ENCODE assay signal across 11 cellular contexts in genomic region chr22:47452184-47452583, GRCh38.
DNase-seq lines count a peak whose midpoint lies in the region; ATAC-seq and TF ChIP-seq lines count a peak whose summit lies in the region.
"Had no signal": no experiment of that assay in that cellular context is flagged by ENCODE, and none has a peak within 500 bp of the region (broad histone marks: within the 10 kb centered on the region; RNA-seq: fewer than 3 reads in every experiment).

No MANE protein-coding gene starts in this region.

- H3K36me3 ChIP-seq in DOHH2 (ENCODE audit: control insufficient read depth, low read length): no peaks in the 10 kb centered on the region
- H3K36me3 ChIP-seq in liver (ENCODE audit: control insufficient read depth in 4 of 4, insufficient read depth in 3 of 4, low read depth in 1 of 4, low read length in 3 of 4): no peaks in the 10 kb centered on the region
- no peaks in the 10 kb centered on the region for H3K36me3 ChIP-seq in colonic mucosa

- H3K9me3 ChIP-seq in DOHH2 (ENCODE audit: control insufficient read depth, insufficient read depth, low read length) (no peaks in the 10 kb centered on the region), liver (ENCODE audit: control insufficient read depth in 4 of 4, low read length in 3 of 4) (peaks cover 0 to 4% (median 0%) of the 10 kb centered on the region in 4 donors), colonic mucosa (no peaks in the 10 kb centered on the region)

- H3K4me2 ChIP-seq in DOHH2 (ENCODE audit: low read length): no peak overlapping the region

- ATAC-seq in GM21825 (IDR thresholded peaks at IDR 0.05; ENCODE audit: unreplicated experiment): no peak
- no peak for ATAC-seq in Right ventricle myocardium superior (ENCODE audit: poor library complexity)
- no peak for ATAC-seq in GM18873 (IDR thresholded peaks at IDR 0.05; ENCODE audit: low FRiP score, unreplicated experiment)
- ATAC-seq: activated T-helper 17 cell treated with anti-CD3 and anti-CD28 coated beads, Interleukin-2, amount 50 U/mL, for 72 hours; sciatic nerve had no signal

- H3K4me1 ChIP-seq in DOHH2 (ENCODE audit: control insufficient read depth, low read length) (no peaks in the 10 kb centered on the region), liver (ENCODE audit: control insufficient read depth in 4 of 4, insufficient read depth in 4 of 4, low read length in 3 of 4) (no peaks in the 10 kb centered on the region), colonic mucosa (no peaks in the 10 kb centered on the region)

- WGBS in liver: 78% methylated on average over 2 of the region's 2 CpGs

- no peak overlapping the region for H3K9ac ChIP-seq in liver (ENCODE audit: low read depth in 1 of 2, low read length in 2 of 2)
- H3K9ac ChIP-seq in colonic mucosa (ENCODE audit: low read depth in 2 of 2, low read length in 2 of 2): no peak overlapping the region

- no peaks in the 10 kb centered on the region for H3K27me3 ChIP-seq in DOHH2 (ENCODE audit: control insufficient read depth, low read length)
- H3K27me3 ChIP-seq in liver (ENCODE audit: control insufficient read depth in 4 of 4, insufficient read depth in 4 of 4, low read length in 3 of 4): no peaks in the 10 kb centered on the region
- no peaks in the 10 kb centered on the region for H3K27me3 ChIP-seq in colonic mucosa

- intact Hi-C loops in colonic mucosa (cut with DNase I) (no loop called here), Right ventricle myocardium superior (cut with DNase I) (no loop called here)

- peak in 1 of 2 donors; percentile 31 for TF ChIP-seq RAD21 in liver (IDR thresholded peaks at IDR 0.05)

- no peaks in the 10 kb centered on the region for H4K20me1 ChIP-seq in DOHH2 (ENCODE audit: control insufficient read depth, insufficient read depth, low read depth, low read length)

- H3K79me2 ChIP-seq in DOHH2 (ENCODE audit: control insufficient read depth, low read length): no peaks in the 10 kb centered on the region

- no peaks in the 10 kb centered on the region for H3F3A ChIP-seq in DOHH2 (ENCODE audit: control insufficient read depth, insufficient read depth)

- no peak for DNase-seq in HFF-Myc (ENCODE audit: extremely low read depth, low read depth)
- DNase-seq in RPMI7951 (ENCODE audit: low read depth): peak; percentile 31
- no peak for DNase-seq in colonic mucosa
- DNase-seq in Right ventricle myocardium superior: no peak
- DNase-seq: islet precursor cell had no signal

- TF ChIP-seq CTCF in DOHH2 (IDR thresholded peaks at IDR 0.05; ENCODE audit: low read depth, low read length, poor library complexity, severe bottlenecking) (peak; percentile 97), HFF-Myc (IDR thresholded peaks at IDR 0.05; ENCODE audit: low read depth, low read length, missing control alignments) (peak; percentile 16), liver (IDR thresholded peaks at IDR 0.05; ENCODE audit: low read depth, low read length, missing input control) (peak; percentile 5), colonic mucosa (IDR thresholded peaks at IDR 0.05) (no peak)

- H3K27ac ChIP-seq in DOHH2 (ENCODE audit: low read depth, low read length) (no peak overlapping the region), liver (ENCODE audit: low read depth in 1 of 2, low read length in 2 of 2) (no peak overlapping the region), colonic mucosa (no peak overlapping the region)

- H3K4me3 ChIP-seq in DOHH2 (ENCODE audit: low read length): no peak overlapping the region
- H3K4me3 ChIP-seq in HFF-Myc (replicated peaks; ENCODE audit: low read depth, low read length): no peak overlapping the region
- H3K4me3 ChIP-seq in liver (ENCODE audit: low read depth in 1 of 3, low read length in 3 of 3): no peak overlapping the region
- H3K4me3 ChIP-seq in colonic mucosa: no peak overlapping the region

- no peaks in the 10 kb centered on the region for H3K9me2 ChIP-seq in DOHH2 (replicated peaks; ENCODE audit: control insufficient read depth, low read length)

TF ChIP-seq in liver, 16 proteins besides CTCF, POLR2A, EP300 and RAD21:
- no peak for TF ChIP-seq HNF4A (conservative IDR thresholded peaks at IDR 0.05)
- TF ChIP-seq RXRA (IDR thresholded peaks at IDR 0.05): no peak
- no peak for TF ChIP-seq NR2F2 (IDR thresholded peaks at IDR 0.05)
- no peak for TF ChIP-seq MAX (IDR thresholded peaks at IDR 0.05)
- TF ChIP-seq TAF1 (conservative IDR thresholded peaks at IDR 0.05): no peak
